Comparison of ENCODE assay signal across 8 cellular contexts in the genomic region with DNA sequence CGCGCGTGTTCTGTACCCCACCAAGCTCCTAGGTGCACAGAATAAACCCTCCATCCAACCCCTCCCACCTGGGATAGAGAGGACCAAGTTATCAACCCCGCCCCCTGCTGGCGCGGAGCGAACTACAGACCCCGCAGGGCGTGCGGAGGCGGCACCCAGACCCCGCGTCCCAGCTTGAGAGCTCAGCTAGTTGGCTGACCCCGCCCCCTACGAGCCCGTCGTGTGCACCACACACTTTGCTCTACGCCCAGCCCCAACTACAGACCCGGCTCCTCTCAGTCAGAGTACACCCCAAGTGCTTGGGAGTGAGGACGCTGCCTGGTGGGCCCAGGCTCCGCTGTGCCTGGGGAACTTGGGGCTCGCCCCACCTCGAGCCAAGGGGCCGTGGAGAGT. TPM values are rescaled to one million over a fixed set of nuclear protein-coding genes. Genes with fewer than 3 reads are reported as not detected.
A peak's percentile ranks its signal among the peaks of the same experiment; 100 is the strongest.
DNase-seq lines count a peak whose midpoint lies in the region; ATAC-seq, FAIRE-seq and TF ChIP-seq lines count a peak whose summit lies in the region.

No MANE protein-coding gene starts in this region.

- in situ Hi-C loops in astrocyte of the spinal cord (cut with HindIII; ENCODE audit: low sequenced_read_pairs): no loop called here

- DNase-seq in A549 (ENCODE audit: low read depth in 1 of 2, low spot score in 1 of 2) (peak; percentile 17 to 28), HFFc6 (no peak), astrocyte of the spinal cord (ENCODE audit: low read depth, low spot score) (no peak), left kidney (ENCODE audit: low read depth, low spot score) (peak; percentile 88), superior temporal gyrus (ENCODE audit: extremely low spot score) (peak; percentile 60), NCI-H446 (lab: John Stamatoyannopoulos, UW) (no peak), NCI-H226 (no peak)

- ATAC-seq in A549: peak; percentile 27 to 75; a peak in 4 of 6 replicates
- ATAC-seq in GM21381 (IDR thresholded peaks at IDR 0.05; ENCODE audit: unreplicated experiment): no peak

- peak overlapping the region; percentile 77; the same call in 2 of the 3 replicates for H3K4me2 ChIP-seq in A549

- TF ChIP-seq POLR2A in A549 (IDR thresholded peaks at IDR 0.05; ENCODE audit: low read length): no peak

- no peak for TF ChIP-seq EP300 in A549 (IDR thresholded peaks at IDR 0.05)

- no peak overlapping the region for H3K4me3 Mint-ChIP-seq in HFFc6

- no peak overlapping the region for H3K27ac ChIP-seq in A549

- H3K36me3 Mint-ChIP-seq in HFFc6 (ENCODE audit: low read depth): peaks cover 8% of the 10 kb centered on the region

- TF ChIP-seq CTCF in A549 (IDR thresholded peaks at IDR 0.05): 0 out of 3 replicates have a peak, but pooled peaks have one; percentile 12
- peak; percentile 73 for TF ChIP-seq CTCF in HFFc6 (IDR thresholded peaks at IDR 0.05)
- peak; percentile 48 for TF ChIP-seq CTCF in astrocyte of the spinal cord (IDR thresholded peaks at IDR 0.05; ENCODE audit: low read depth, low read length)

- H3K4me3 ChIP-seq in A549: peak overlapping the region; percentile 35; the same call in 1 of the 3 replicates
- no peak overlapping the region for H3K4me3 ChIP-seq in astrocyte of the spinal cord (ENCODE audit: low read depth, low read length)

- no peaks in the 10 kb centered on the region; the same call in 1 of the 2 replicates for H3K9me3 Mint-ChIP-seq in HFFc6

- POLR2A ChIA-PET in A549 (lab: Yijun Ruan, JAX): no interaction called here

- H3K4me1 Mint-ChIP-seq in HFFc6 (ENCODE audit: low read depth): peaks cover 10% of the 10 kb centered on the region

- no peak for TF ChIP-seq RAD21 in A549 (conservative IDR thresholded peaks at IDR 0.05 in 1 of 2, IDR thresholded peaks at IDR 0.05 in 1 of 2)

- FAIRE-seq in A549 (lab: Jason Lieb, UNC): no peak

- no peak overlapping the region for H3K27ac Mint-ChIP-seq in HFFc6

- CTCF ChIA-PET in A549 (lab: Yijun Ruan, JAX): interaction anchor here (0.6 to 3.8 kb wide), 19 partner anchors 10 to 1521 kb away, joined by 3 to 27 read pairs (median 3); no protein-coding TSS in a partner anchor

- H3K4me1 ChIP-seq in A549: peaks cover 10% of the 10 kb centered on the region; the same call in 2 of the 3 replicates

- WGBS in A549 (ENCODE audit: missing lambda C conversion rate): no CpG with 5 or more reads among the region's 24 CpGs

- no peaks in the 10 kb centered on the region for H3K9me3 ChIP-seq in A549

- peaks cover 27% of the 10 kb centered on the region for H3K27me3 Mint-ChIP-seq in HFFc6 (ENCODE audit: insufficient read depth)

TF ChIP-seq in A549, 52 proteins besides CTCF, POLR2A, EP300 and RAD21:
- no peak for TF ChIP-seq TP53 (CRISPR knock-in tag; IDR thresholded peaks at IDR 0.05)
- TF ChIP-seq, protein P1, sequence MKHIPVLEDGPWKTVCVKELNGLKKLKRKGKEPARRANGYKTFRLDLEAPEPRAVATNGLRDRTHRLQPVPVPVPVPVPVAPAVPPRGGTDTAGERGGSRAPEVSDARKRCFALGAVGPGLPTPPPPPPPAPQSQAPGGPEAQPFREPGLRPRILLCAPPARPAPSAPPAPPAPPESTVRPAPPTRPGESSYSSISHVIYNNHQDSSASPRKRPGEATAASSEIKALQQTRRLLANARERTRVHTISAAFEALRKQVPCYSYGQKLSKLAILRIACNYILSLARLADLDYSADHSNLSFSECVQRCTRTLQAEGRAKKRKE (CRISPR knock-in tag; IDR thresholded peaks at IDR 0.05; ENCODE audit: low read depth): no peak
- TF ChIP-seq, protein P2, sequence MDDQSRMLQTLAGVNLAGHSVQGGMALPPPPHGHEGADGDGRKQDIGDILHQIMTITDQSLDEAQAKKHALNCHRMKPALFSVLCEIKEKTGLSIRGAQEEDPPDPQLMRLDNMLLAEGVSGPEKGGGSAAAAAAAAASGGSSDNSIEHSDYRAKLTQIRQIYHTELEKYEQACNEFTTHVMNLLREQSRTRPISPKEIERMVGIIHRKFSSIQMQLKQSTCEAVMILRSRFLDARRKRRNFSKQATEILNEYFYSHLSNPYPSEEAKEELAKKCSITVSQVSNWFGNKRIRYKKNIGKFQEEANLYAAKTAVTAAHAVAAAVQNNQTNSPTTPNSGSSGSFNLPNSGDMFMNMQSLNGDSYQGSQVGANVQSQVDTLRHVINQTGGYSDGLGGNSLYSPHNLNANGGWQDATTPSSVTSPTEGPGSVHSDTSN (IDR thresholded peaks at IDR 0.05): no peak
- TF ChIP-seq, protein P3, sequence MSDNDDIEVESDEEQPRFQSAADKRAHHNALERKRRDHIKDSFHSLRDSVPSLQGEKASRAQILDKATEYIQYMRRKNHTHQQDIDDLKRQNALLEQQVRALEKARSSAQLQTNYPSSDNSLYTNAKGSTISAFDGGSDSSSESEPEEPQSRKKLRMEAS (IDR thresholded peaks at IDR 0.05): no peak
- TF ChIP-seq KDM5A (IDR thresholded peaks at IDR 0.05): no peak
- TF ChIP-seq EHF (CRISPR knock-in tag; IDR thresholded peaks at IDR 0.05): no peak
- TF ChIP-seq, protein P4, sequence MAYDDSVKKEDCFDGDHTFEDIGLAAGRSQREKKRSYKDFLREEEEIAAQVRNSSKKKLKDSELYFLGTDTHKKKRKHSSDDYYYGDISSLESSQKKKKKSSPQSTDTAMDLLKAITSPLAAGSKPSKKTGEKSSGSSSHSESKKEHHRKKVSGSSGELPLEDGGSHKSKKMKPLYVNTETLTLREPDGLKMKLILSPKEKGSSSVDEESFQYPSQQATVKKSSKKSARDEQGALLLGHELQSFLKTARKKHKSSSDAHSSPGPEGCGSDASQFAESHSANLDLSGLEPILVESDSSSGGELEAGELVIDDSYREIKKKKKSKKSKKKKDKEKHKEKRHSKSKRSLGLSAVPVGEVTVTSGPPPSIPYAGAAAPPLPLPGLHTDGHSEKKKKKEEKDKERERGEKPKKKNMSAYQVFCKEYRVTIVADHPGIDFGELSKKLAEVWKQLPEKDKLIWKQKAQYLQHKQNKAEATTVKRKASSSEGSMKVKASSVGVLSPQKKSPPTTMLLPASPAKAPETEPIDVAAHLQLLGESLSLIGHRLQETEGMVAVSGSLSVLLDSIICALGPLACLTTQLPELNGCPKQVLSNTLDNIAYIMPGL (CRISPR knock-in tag; IDR thresholded peaks at IDR 0.05; ENCODE audit: borderline replicate concordance): no peak
- TF ChIP-seq ZSCAN20 (CRISPR knock-in tag; IDR thresholded peaks at IDR 0.05): no peak
- TF ChIP-seq MAZ (IDR thresholded peaks at IDR 0.05; ENCODE audit: borderline replicate concordance, low read depth, low read length): no peak
- TF ChIP-seq, protein P5, sequence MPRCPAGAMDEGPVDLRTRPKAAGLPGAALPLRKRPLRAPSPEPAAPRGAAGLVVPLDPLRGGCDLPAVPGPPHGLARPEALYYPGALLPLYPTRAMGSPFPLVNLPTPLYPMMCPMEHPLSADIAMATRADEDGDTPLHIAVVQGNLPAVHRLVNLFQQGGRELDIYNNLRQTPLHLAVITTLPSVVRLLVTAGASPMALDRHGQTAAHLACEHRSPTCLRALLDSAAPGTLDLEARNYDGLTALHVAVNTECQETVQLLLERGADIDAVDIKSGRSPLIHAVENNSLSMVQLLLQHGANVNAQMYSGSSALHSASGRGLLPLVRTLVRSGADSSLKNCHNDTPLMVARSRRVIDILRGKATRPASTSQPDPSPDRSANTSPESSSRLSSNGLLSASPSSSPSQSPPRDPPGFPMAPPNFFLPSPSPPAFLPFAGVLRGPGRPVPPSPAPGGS (IDR thresholded peaks at IDR 0.05): no peak

RNA-seq across cellular contexts. Expression of a gene that starts 1.5 kb away (rescaled TPM):
- polyA plus RNA-seq in A549 (2011; rRNA removed) (not detected in 2 replicates), A549 (2017; fragmentation: RNase III; extraction: RNeasy Plus Mini Kit Qiagen cat#74134 plus additional on column Dnase treatment) (not detected in 3 replicates)
- polyA plus RNA-seq in A549 (2012; cell fraction: cytosol; rRNA removed): not detected in 2 replicates
- not detected in 2 replicates for polyA plus RNA-seq in A549 (2012; cell fraction: nucleus; rRNA removed)
- not detected in 2 replicates for polyA minus RNA-seq in A549 (2011; rRNA and poly(A)+ RNA removed)
- under 1 TPM in 5 of 6 experiments, not detected in 1; 0.02 to 0.18 (median 0.08) TPM for total RNA-seq in HFFc6 (2021; fragmentation: NEBNext Ultra II Directional; extraction: Animal tissue kit (Norgen Biotek cat#: 25700))

Comparison
In these comparisons a context has a peak if more than half of its experiments do, and no peak if none do; other contexts are left out.
1. DNase-seq: peak in A549 (2 of 2), left kidney (single experiment) and superior temporal gyrus (single experiment); none in HFFc6 (single experiment), astrocyte of the spinal cord (single experiment), NCI-H446 (0 of 2) and NCI-H226 (single experiment).
2. CTCF ChIP-seq: peak in every context shown above with its lines; median percentile 73 in HFFc6; 48 in astrocyte of the spinal cord; 12 in A549.